21 cellular contexts compared by ENCODE assay signal in the genomic region with DNA sequence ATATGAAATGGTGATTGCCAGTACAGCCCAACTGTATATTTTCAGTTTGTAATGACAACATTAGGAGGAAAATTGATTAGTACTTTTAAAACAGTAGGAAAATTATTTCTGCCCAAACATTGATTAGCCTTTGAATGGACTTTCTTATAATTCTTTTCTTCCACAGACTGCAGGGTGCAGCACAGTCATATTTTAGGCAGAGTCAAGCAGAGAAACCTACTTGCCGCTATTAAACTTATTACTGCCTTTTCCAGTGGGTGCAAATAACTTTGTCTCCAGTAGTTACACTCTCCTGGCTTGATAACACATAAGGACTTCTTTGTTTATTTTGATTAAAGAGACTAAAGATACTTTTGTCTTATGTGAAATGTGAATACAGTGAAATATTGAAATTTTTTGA.
DNase-seq lines count a peak whose midpoint lies in the region; ATAC-seq, FAIRE-seq and TF ChIP-seq lines count a peak whose summit lies in the region.
"Had no signal": no experiment of that assay in that cellular context is flagged by ENCODE, and none has a peak within 500 bp of the region (broad histone marks: within the 10 kb centered on the region; RNA-seq: fewer than 3 reads in every experiment).

No MANE protein-coding gene starts in this region.

- intact Hi-C loops in left ventricle myocardium superior (cut with micrococcal nuclease) (no loop called here), left lung (cut with DNase I) (no loop called here)

- H3K36me3 ChIP-seq in right atrium auricular region (no peaks in the 10 kb centered on the region), left lung (no peaks in the 10 kb centered on the region)
- H3K36me3 ChIP-seq: BE2C had no signal

- H3K4me1 ChIP-seq in right atrium auricular region = no peaks in the 10 kb centered on the region
- no peaks in the 10 kb centered on the region for H3K4me1 ChIP-seq in left lung
- H3K4me1 ChIP-seq: BE2C had no signal

- H3K9me3 ChIP-seq in right atrium auricular region = peaks cover 0 to 3% of the 10 kb centered on the region in 2 donors
- H3K9me3 ChIP-seq in left lung = peaks cover 0 to 6% of the 10 kb centered on the region in 2 donors
- H3K9me3 ChIP-seq: BE2C had no signal

- FAIRE-seq in islet of Langerhans (lab: Jason Lieb, UNC) = peak; percentile 9
- FAIRE-seq: HTR-8/SVneo had no signal

- ATAC-seq in left ventricle myocardium superior (peak; percentile 61), left lung (no peak)
- ATAC-seq: PC-3 had no signal

- H3K27me3 ChIP-seq in right atrium auricular region (no peaks in the 10 kb centered on the region), left lung (no peaks in the 10 kb centered on the region)
- H3K27me3 ChIP-seq: BE2C had no signal

- TF ChIP-seq CTCF in right atrium auricular region (IDR thresholded peaks at IDR 0.05) (no peak), left lung (IDR thresholded peaks at IDR 0.05) (no peak)

- no peak for DNase-seq in left ventricle myocardium superior
- DNase-seq in right atrium auricular region (ENCODE audit: low spot score) = no peak
- DNase-seq in NCI-H69 (lab: John Stamatoyannopoulos, UW) = peak; percentile 11
- no peak for DNase-seq in caudate nucleus (lab: John Stamatoyannopoulos, UW)
- no peak for DNase-seq in NCI-H226
- DNase-seq in left lung = no peak
- DNase-seq: BE2C; CD4-positive, CD25-positive, alpha-beta regulatory T cell; COR-L47; KG1; NCI-H1105; NCI-H146; NCI-H2029; NCI-H345; NCI-H524; NCI-H82; PC-3; SHP77 treated with DMSO at 0.1 percent for 48 hours had no signal

- H3K27ac ChIP-seq in right atrium auricular region (no peak overlapping the region), caudate nucleus (ENCODE audit: low read depth, low read length) (no peak overlapping the region), left lung (no peak overlapping the region)
- H3K27ac ChIP-seq: SK-N-MC had no signal

- H3K4me3 ChIP-seq in right atrium auricular region (no peak overlapping the region), left lung (no peak overlapping the region)
- H3K4me3 ChIP-seq: SK-N-MC had no signal
